In the genomic region with DNA sequence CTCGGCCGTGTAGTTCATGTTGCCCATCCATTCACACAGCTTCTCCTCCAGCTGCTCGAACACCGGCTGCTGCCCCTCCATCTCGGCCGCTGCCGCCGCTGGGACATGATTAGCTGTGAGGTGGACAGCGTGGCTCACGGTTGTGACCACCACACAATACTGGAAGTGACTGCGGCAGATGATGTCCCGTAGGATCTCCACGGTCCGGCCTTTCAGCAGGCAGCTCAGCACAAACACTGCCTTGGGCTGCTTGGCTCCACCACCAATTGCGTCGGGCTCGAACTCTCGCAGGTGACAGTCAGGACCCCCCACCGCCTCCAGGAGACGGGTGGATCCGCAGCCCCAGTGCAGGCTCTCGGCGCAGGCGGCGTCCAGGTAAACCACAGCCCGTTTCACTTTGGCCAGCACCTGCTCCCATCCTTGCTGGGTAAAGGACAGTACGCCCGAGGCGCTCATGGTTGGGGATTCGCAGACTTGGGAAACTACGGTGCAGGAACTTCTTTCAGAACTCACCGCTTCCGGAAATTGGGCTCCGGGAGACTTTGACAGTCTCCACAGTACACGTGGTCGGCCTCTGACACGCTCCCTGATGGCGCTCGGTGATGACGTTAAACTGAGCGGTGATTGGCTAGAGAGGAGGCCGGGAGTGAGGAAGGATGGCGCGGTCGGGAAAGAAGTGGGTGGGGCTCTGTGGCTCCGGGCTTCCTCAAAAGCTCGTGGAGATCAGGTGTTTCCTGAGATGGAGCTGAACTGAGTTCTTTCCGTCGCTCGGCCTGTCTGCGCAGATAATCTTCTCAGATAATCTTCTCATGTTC, we compare ENCODE assay signal across 1 cellular context.
A peak's percentile ranks its signal among the peaks of the same experiment; 100 is the strongest.
TF ChIP-seq lines count a peak whose summit lies in the region.

A gene (minus strand): TSS at position 576 of the 815 bp plus-strand sequence.

TF ChIP-seq in H1, 55 proteins besides CTCF, POLR2A, EP300 and RAD21 (continued from another document):
- TF ChIP-seq SAP30 (IDR thresholded peaks at IDR 0.05; ENCODE audit: insufficient read depth, insufficient replicate concordance, low read length) (peak; percentile 100), NRF1 (IDR thresholded peaks at IDR 0.05; ENCODE audit: low read depth, low read length) (no peak), TBP (IDR thresholded peaks at IDR 0.05; ENCODE audit: low read depth, low read length) (peak; percentile 53; the same call in 1 of the 2 replicates), GABPA (IDR thresholded peaks at IDR 0.05; ENCODE audit: borderline replicate concordance, insufficient read depth, low read length) (no peak), SUZ12 (IDR thresholded peaks at IDR 0.05; ENCODE audit: low read length) (no peak), TCF12 (IDR thresholded peaks at IDR 0.05; ENCODE audit: low read depth, low read length) (no peak), PHF8 (conservative IDR thresholded peaks at IDR 0.05; ENCODE audit: low read depth, low read length) (0 out of 2 replicates have a peak, but pooled peaks have one; percentile 36), FOSL1 (IDR thresholded peaks at IDR 0.05; ENCODE audit: insufficient read depth, low read depth, low read length) (no peak), SIX5 (IDR thresholded peaks at IDR 0.05; ENCODE audit: low read depth, low read length) (no peak), HDAC2 (IDR thresholded peaks at IDR 0.05; ENCODE audit: borderline replicate concordance in 1 of 2, low read depth in 2 of 2, low read length in 2 of 2) (peak; percentile 58 to 98; a peak in 2 of 4 replicates), EGR1 (IDR thresholded peaks at IDR 0.05; ENCODE audit: borderline replicate concordance, low read depth, low read length) (no peak), YY1 (IDR thresholded peaks at IDR 0.05; ENCODE audit: low read depth, low read length) (peak; percentile 46; the same call in 1 of the 2 replicates), SP2 (IDR thresholded peaks at IDR 0.05; ENCODE audit: low read length) (no peak), NANOG (IDR thresholded peaks at IDR 0.05; ENCODE audit: insufficient read depth, low read depth, low read length, poor library complexity, severe bottlenecking) (no peak), CBX8 (IDR thresholded peaks at IDR 0.05; ENCODE audit: borderline replicate concordance, low read depth, low read length) (no peak), ZNF274 (IDR thresholded peaks at IDR 0.05; ENCODE audit: borderline replicate concordance, extremely low read depth, low read length) (no peak), ASH2L (IDR thresholded peaks at IDR 0.05; ENCODE audit: low read length) (peak; percentile 84), TAF7 (optimal IDR thresholded peaks at IDR 0.05; ENCODE audit: borderline replicate concordance, low read depth, low read length) (no peak), CTBP2 (IDR thresholded peaks at IDR 0.05; ENCODE audit: borderline replicate concordance, insufficient read depth, insufficient read length, low read length) (peak; percentile 92), POLR2AphosphoS5 (IDR thresholded peaks at IDR 0.05; ENCODE audit: low read depth, low read length) (0 out of 2 replicates have a peak, but pooled peaks have one; percentile 28), GTF2F1 (IDR thresholded peaks at IDR 0.05; ENCODE audit: borderline replicate concordance, low read depth, low read length) (no peak), KDM4A (IDR thresholded peaks at IDR 0.05; ENCODE audit: low read depth, low read length, severe bottlenecking) (peak; percentile 97), TAF1 (IDR thresholded peaks at IDR 0.05; ENCODE audit: low read depth, low read length) (peak; percentile 72), JUN (IDR thresholded peaks at IDR 0.05; ENCODE audit: low read depth, low read length) (no peak), SIN3A (conservative IDR thresholded peaks at IDR 0.05 in 1 of 2, IDR thresholded peaks at IDR 0.05 in 1 of 2; ENCODE audit: low read depth in 1 of 2, low read length in 2 of 2) (peak; percentile 100), BACH1 (IDR thresholded peaks at IDR 0.05; ENCODE audit: low read length) (no peak), SP1 (IDR thresholded peaks at IDR 0.05; ENCODE audit: low read depth, low read length) (peak; percentile 68; the same call in 1 of the 2 replicates), CEBPB (IDR thresholded peaks at IDR 0.05; ENCODE audit: low read depth, low read length) (no peak), RNF2 (IDR thresholded peaks at IDR 0.05; ENCODE audit: borderline replicate concordance, low read depth, low read length, missing control alignments, poor library complexity, severe bottlenecking) (peak; percentile 49), CHD2 (IDR thresholded peaks at IDR 0.05; ENCODE audit: low read length) (peak; percentile 43; the same call in 1 of the 2 replicates), CREB1 (IDR thresholded peaks at IDR 0.05) (peak; percentile 99), RBBP5 (IDR thresholded peaks at IDR 0.05; ENCODE audit: borderline replicate concordance, low read depth, low read length) (0 out of 2 replicates have a peak, but pooled peaks have one; percentile 79)
- TF ChIP-seq, protein P1, sequence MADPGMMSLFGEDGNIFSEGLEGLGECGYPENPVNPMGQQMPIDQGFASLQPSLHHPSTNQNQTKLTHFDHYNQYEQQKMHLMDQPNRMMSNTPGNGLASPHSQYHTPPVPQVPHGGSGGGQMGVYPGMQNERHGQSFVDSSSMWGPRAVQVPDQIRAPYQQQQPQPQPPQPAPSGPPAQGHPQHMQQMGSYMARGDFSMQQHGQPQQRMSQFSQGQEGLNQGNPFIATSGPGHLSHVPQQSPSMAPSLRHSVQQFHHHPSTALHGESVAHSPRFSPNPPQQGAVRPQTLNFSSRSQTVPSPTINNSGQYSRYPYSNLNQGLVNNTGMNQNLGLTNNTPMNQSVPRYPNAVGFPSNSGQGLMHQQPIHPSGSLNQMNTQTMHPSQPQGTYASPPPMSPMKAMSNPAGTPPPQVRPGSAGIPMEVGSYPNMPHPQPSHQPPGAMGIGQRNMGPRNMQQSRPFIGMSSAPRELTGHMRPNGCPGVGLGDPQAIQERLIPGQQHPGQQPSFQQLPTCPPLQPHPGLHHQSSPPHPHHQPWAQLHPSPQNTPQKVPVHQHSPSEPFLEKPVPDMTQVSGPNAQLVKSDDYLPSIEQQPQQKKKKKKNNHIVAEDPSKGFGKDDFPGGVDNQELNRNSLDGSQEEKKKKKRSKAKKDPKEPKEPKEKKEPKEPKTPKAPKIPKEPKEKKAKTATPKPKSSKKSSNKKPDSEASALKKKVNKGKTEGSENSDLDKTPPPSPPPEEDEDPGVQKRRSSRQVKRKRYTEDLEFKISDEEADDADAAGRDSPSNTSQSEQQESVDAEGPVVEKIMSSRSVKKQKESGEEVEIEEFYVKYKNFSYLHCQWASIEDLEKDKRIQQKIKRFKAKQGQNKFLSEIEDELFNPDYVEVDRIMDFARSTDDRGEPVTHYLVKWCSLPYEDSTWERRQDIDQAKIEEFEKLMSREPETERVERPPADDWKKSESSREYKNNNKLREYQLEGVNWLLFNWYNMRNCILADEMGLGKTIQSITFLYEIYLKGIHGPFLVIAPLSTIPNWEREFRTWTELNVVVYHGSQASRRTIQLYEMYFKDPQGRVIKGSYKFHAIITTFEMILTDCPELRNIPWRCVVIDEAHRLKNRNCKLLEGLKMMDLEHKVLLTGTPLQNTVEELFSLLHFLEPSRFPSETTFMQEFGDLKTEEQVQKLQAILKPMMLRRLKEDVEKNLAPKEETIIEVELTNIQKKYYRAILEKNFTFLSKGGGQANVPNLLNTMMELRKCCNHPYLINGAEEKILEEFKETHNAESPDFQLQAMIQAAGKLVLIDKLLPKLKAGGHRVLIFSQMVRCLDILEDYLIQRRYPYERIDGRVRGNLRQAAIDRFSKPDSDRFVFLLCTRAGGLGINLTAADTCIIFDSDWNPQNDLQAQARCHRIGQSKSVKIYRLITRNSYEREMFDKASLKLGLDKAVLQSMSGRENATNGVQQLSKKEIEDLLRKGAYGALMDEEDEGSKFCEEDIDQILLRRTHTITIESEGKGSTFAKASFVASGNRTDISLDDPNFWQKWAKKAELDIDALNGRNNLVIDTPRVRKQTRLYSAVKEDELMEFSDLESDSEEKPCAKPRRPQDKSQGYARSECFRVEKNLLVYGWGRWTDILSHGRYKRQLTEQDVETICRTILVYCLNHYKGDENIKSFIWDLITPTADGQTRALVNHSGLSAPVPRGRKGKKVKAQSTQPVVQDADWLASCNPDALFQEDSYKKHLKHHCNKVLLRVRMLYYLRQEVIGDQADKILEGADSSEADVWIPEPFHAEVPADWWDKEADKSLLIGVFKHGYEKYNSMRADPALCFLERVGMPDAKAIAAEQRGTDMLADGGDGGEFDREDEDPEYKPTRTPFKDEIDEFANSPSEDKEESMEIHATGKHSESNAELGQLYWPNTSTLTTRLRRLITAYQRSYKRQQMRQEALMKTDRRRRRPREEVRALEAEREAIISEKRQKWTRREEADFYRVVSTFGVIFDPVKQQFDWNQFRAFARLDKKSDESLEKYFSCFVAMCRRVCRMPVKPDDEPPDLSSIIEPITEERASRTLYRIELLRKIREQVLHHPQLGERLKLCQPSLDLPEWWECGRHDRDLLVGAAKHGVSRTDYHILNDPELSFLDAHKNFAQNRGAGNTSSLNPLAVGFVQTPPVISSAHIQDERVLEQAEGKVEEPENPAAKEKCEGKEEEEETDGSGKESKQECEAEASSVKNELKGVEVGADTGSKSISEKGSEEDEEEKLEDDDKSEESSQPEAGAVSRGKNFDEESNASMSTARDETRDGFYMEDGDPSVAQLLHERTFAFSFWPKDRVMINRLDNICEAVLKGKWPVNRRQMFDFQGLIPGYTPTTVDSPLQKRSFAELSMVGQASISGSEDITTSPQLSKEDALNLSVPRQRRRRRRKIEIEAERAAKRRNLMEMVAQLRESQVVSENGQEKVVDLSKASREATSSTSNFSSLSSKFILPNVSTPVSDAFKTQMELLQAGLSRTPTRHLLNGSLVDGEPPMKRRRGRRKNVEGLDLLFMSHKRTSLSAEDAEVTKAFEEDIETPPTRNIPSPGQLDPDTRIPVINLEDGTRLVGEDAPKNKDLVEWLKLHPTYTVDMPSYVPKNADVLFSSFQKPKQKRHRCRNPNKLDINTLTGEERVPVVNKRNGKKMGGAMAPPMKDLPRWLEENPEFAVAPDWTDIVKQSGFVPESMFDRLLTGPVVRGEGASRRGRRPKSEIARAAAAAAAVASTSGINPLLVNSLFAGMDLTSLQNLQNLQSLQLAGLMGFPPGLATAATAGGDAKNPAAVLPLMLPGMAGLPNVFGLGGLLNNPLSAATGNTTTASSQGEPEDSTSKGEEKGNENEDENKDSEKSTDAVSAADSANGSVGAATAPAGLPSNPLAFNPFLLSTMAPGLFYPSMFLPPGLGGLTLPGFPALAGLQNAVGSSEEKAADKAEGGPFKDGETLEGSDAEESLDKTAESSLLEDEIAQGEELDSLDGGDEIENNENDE (IDR thresholded peaks at IDR 0.05; ENCODE audit: insufficient replicate concordance, low read length), result no peak
- TF ChIP-seq, protein P2, sequence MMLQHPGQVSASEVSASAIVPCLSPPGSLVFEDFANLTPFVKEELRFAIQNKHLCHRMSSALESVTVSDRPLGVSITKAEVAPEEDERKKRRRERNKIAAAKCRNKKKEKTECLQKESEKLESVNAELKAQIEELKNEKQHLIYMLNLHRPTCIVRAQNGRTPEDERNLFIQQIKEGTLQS (IDR thresholded peaks at IDR 0.05; ENCODE audit: insufficient read depth, low read depth, low read length), result peak; percentile 64
- TF ChIP-seq, protein P3, sequence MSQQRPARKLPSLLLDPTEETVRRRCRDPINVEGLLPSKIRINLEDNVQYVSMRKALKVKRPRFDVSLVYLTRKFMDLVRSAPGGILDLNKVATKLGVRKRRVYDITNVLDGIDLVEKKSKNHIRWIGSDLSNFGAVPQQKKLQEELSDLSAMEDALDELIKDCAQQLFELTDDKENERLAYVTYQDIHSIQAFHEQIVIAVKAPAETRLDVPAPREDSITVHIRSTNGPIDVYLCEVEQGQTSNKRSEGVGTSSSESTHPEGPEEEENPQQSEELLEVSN (IDR thresholded peaks at IDR 0.05), result peak; percentile 81
- TF ChIP-seq, protein P4, sequence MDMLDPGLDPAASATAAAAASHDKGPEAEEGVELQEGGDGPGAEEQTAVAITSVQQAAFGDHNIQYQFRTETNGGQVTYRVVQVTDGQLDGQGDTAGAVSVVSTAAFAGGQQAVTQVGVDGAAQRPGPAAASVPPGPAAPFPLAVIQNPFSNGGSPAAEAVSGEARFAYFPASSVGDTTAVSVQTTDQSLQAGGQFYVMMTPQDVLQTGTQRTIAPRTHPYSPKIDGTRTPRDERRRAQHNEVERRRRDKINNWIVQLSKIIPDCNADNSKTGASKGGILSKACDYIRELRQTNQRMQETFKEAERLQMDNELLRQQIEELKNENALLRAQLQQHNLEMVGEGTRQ (IDR thresholded peaks at IDR 0.05; ENCODE audit: low read length), result peak; percentile 64
- TF ChIP-seq, protein P5, sequence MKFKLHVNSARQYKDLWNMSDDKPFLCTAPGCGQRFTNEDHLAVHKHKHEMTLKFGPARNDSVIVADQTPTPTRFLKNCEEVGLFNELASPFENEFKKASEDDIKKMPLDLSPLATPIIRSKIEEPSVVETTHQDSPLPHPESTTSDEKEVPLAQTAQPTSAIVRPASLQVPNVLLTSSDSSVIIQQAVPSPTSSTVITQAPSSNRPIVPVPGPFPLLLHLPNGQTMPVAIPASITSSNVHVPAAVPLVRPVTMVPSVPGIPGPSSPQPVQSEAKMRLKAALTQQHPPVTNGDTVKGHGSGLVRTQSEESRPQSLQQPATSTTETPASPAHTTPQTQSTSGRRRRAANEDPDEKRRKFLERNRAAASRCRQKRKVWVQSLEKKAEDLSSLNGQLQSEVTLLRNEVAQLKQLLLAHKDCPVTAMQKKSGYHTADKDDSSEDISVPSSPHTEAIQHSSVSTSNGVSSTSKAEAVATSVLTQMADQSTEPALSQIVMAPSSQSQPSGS (IDR thresholded peaks at IDR 0.05; ENCODE audit: low read length), result no peak
- TF ChIP-seq, protein P6, sequence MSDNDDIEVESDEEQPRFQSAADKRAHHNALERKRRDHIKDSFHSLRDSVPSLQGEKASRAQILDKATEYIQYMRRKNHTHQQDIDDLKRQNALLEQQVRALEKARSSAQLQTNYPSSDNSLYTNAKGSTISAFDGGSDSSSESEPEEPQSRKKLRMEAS (IDR thresholded peaks at IDR 0.05), result peak; percentile 99
